10 cellular contexts compared by ENCODE assay signal in the genomic region with DNA sequence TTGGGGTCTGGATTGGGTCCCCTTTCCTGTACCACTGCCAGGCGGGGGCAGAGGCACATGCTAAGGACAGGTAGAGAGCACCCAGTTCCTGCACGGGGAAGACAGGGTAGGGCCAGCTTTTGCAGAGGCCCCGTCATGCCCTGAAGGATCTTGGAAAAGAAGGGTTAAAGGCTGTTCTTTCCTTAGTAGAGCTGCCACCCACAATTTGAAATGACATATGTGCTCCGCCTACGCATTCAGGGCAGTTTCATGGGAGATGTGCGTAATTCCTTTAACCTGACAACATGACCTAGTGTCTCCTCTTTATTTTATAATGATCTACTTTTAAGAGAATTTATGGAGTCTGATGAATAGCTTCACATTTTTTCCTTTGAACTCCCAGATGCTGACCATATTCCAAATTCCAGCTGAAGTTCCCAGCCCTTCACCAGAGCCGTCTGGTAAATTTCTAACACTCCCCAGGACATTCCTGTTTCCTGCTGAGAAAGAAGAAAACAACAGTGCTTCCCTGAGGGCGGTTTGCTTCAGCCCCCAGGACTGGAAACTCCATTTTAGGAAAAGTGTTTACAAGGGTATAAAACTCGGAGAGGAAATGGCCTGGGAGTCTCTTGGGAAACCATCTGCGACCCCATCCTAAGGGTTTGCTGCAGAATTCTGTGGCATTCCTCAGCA. TPM values are rescaled to one million over a fixed set of nuclear protein-coding genes. Genes with fewer than 3 reads are reported as not detected.
DNase-seq lines count a peak whose midpoint lies in the region; ATAC-seq and TF ChIP-seq lines count a peak whose summit lies in the region.
"Had no signal": no experiment of that assay in that cellular context is flagged by ENCODE, and none has a peak within 500 bp of the region (broad histone marks: within the 10 kb centered on the region; RNA-seq: fewer than 3 reads in every experiment).

No MANE protein-coding gene starts in this region.

- peak; percentile 37 for ATAC-seq in left colon
- ATAC-seq in GM19455 (IDR thresholded peaks at IDR 0.05; ENCODE audit: unreplicated experiment), result no peak
- ATAC-seq: esophagus mucosa had no signal

- DNase-seq in dedifferentiated amniotic fluid mesenchymal stem cell (ENCODE audit: extremely low spot score) (peak; percentile 91), left colon (no peak), stromal cell of bone marrow (ENCODE audit: low read depth) (peak; percentile 45), DMS153 treated with DMSO at 0.1 percent for 48 hours (lab: John Stamatoyannopoulos, UW; ENCODE audit: unreplicated experiment) (no peak), NCI-H446 treated with DMSO at 0.1 percent for 48 hours (lab: John Stamatoyannopoulos, UW) (no peak), WERI-Rb-1 (no peak)
- DNase-seq: activated CD4-positive, alpha-beta T cell treated with anti-CD3 and anti-CD28 coated beads for 1 hour had no signal

- H3K27ac ChIP-seq in HUES48 (ENCODE audit: low read depth, low read length) (peak overlapping the region; percentile 98), WERI-Rb-1 (no peak overlapping the region)

- TF ChIP-seq CTCF in WERI-Rb-1 (IDR thresholded peaks at IDR 0.05; ENCODE audit: low read depth, low read length), result no peak

- intact Hi-C loops in left colon (cut with DNase I, micrococcal nuclease), result no loop called here

- H3K36me3 ChIP-seq in HUES48 (ENCODE audit: control insufficient read depth, insufficient read depth, low read length) (no peaks in the 10 kb centered on the region), WERI-Rb-1 (no peaks in the 10 kb centered on the region)

- no peaks in the 10 kb centered on the region for H3K27me3 ChIP-seq in HUES48 (ENCODE audit: control insufficient read depth, insufficient read depth, low read length)
- no peaks in the 10 kb centered on the region for H3K27me3 ChIP-seq in WERI-Rb-1 (ENCODE audit: insufficient read depth, low read depth, severe bottlenecking)

- H3K4me1 ChIP-seq in HUES48 (ENCODE audit: control insufficient read depth, insufficient read depth, low read length), result peaks cover 22% of the 10 kb centered on the region

- H3K4me3 ChIP-seq in HUES48 (ENCODE audit: low read depth, low read length) (peak overlapping the region; percentile 36; the same call in 1 of the 2 replicates), WERI-Rb-1 (ENCODE audit: low read depth, low read length) (no peak overlapping the region)

- H3K9me3 ChIP-seq in HUES48 (ENCODE audit: control insufficient read depth, insufficient read depth, low read length) (peaks cover 5% of the 10 kb centered on the region; the same call in 1 of the 2 replicates), WERI-Rb-1 (ENCODE audit: severe bottlenecking) (peaks cover 4% of the 10 kb centered on the region)

- peak overlapping the region; percentile 59 for H3K9ac ChIP-seq in HUES48 (ENCODE audit: low read depth, low read length)

RNA-seq across cellular contexts. Expression of a gene that starts 58.9 kb away (rescaled TPM):
- 10 to 100 TPM; 79.3 to 90.1 TPM for total RNA-seq in left colon

Comparison
In these comparisons a context has a peak if more than half of its experiments do, and no peak if none do; other contexts are left out.
1. DNase-seq: peak in dedifferentiated amniotic fluid mesenchymal stem cell (single experiment) and stromal cell of bone marrow (single experiment); none in left colon (0 of 2), DMS153 treated with DMSO at 0.1 percent for 48 hours (single experiment), NCI-H446 treated with DMSO at 0.1 percent for 48 hours (single experiment) and WERI-Rb-1 (single experiment).